In genomic region chr16:46673320-46674013, GRCh38 we compare ENCODE assay signal across 1 cellular context.
TF ChIP-seq lines count a peak whose summit lies in the region.

No MANE protein-coding gene starts in this region.

TF ChIP-seq in endothelial cell of umbilical vein, 7 proteins besides CTCF, POLR2A, EP300 and RAD21:
- TF ChIP-seq MAX (IDR thresholded peaks at IDR 0.05; ENCODE audit: insufficient read depth, insufficient read length): no peak
- no peak for TF ChIP-seq POLR2AphosphoS5 (IDR thresholded peaks at IDR 0.05; ENCODE audit: insufficient read depth, low read depth, low read length)
- TF ChIP-seq FOS (IDR thresholded peaks at IDR 0.05; ENCODE audit: borderline replicate concordance, insufficient read depth, low read length): no peak
- no peak for TF ChIP-seq MYC (IDR thresholded peaks at IDR 0.05; ENCODE audit: low read depth, low read length)
- no peak for TF ChIP-seq GATA2 (IDR thresholded peaks at IDR 0.05; ENCODE audit: insufficient read depth, insufficient read length, low read depth, low read length)
- TF ChIP-seq EZH2 (IDR thresholded peaks at IDR 0.05; ENCODE audit: borderline replicate concordance, low read depth, low read length, severe bottlenecking): no peak
- TF ChIP-seq JUN (IDR thresholded peaks at IDR 0.05; ENCODE audit: borderline replicate concordance, insufficient read depth, insufficient read length, low read depth): no peak
TF ChIP-seq in endothelial cell of umbilical vein: peak in this region for 0.
